In genomic region chr1:86537928-86538695, GRCh38 we compare ENCODE assay signal across 21 cellular contexts. TPM values are rescaled to one million over a fixed set of nuclear protein-coding genes. Genes with fewer than 3 reads are reported as not detected.
DNase-seq lines count a peak whose midpoint lies in the region; ATAC-seq, FAIRE-seq and TF ChIP-seq lines count a peak whose summit lies in the region.
"Had no signal": no experiment of that assay in that cellular context is flagged by ENCODE, and none has a peak within 500 bp of the region (broad histone marks: within the 10 kb centered on the region; RNA-seq: fewer than 3 reads in every experiment).

No MANE protein-coding gene starts in this region.

- H3K27ac ChIP-seq in transverse colon = peak overlapping the region; percentile 36 to 72 (median 52)
- H3K27ac ChIP-seq: KMS-11, PC-9 had no signal

- H3K36me3 ChIP-seq in bronchial epithelial cell (ENCODE audit: control insufficient read depth, insufficient read depth, low read length) (no peaks in the 10 kb centered on the region), transverse colon (no peaks in the 10 kb centered on the region)

- no peak for TF ChIP-seq EP300 in transverse colon (IDR thresholded peaks at IDR 0.05; ENCODE audit: low read depth)

- H3K9me3 Mint-ChIP-seq in stimulated activated memory B cell treated with anti-CD40 and anti-IgM and Interleukin-4, amounts not matched to agents 10 μg/mL and 1 μg/mL and 100 μg/mL, for 72 hours = no peaks in the 10 kb centered on the region
- H3K9me3 Mint-ChIP-seq: CD4-positive, alpha-beta T cell had no signal

- H3K27ac Mint-ChIP-seq in stimulated activated memory B cell treated with anti-CD40 and anti-IgM and Interleukin-4, amounts not matched to agents 10 μg/mL and 1 μg/mL and 100 μg/mL, for 72 hours = no peak overlapping the region
- H3K27ac Mint-ChIP-seq: CD4-positive, alpha-beta T cell had no signal

- H3K36me3 Mint-ChIP-seq in stimulated activated memory B cell treated with anti-CD40 and anti-IgM and Interleukin-4, amounts not matched to agents 10 μg/mL and 1 μg/mL and 100 μg/mL, for 72 hours = no peaks in the 10 kb centered on the region

- TF ChIP-seq CTCF in bronchial epithelial cell (IDR thresholded peaks at IDR 0.05; ENCODE audit: insufficient read depth, low read length, severe bottlenecking) (no peak), transverse colon (IDR thresholded peaks at IDR 0.05) (no peak)

- H3K27me3 ChIP-seq in bronchial epithelial cell (ENCODE audit: control insufficient read depth, insufficient read depth, low read length) (no peaks in the 10 kb centered on the region), transverse colon (no peaks in the 10 kb centered on the region)

- TF ChIP-seq POLR2A in transverse colon (IDR thresholded peaks at IDR 0.05) = no peak

- H3K4me1 Mint-ChIP-seq in stimulated activated memory B cell treated with anti-CD40 and anti-IgM and Interleukin-4, amounts not matched to agents 10 μg/mL and 1 μg/mL and 100 μg/mL, for 72 hours = no peaks in the 10 kb centered on the region

- no peak for FAIRE-seq in bronchial epithelial cell (lab: Jason Lieb, UNC)
- FAIRE-seq: A204.1, GM12892, GM18507 had no signal

- H3K4me3 ChIP-seq in bronchial epithelial cell (ENCODE audit: low read depth, low read length) = no peak overlapping the region
- no peak overlapping the region for H3K4me3 ChIP-seq in transverse colon
- H3K4me3 ChIP-seq: PC-9 had no signal

- intact Hi-C loops in transverse colon (cut with DNase I; ENCODE audit: low total_unique reads) = loop anchor here (5.0 kb wide), 1 partner anchor 974 kb away; no protein-coding TSS in a partner anchor

- WGBS in transverse colon (ENCODE audit: low coverage in 1 of 2), 2 donors = 25 to 34% methylated on average over 4 of the region's 4 CpGs

- no peaks in the 10 kb centered on the region for H3K9me3 ChIP-seq in transverse colon
- H3K9me3 ChIP-seq: Caco-2 had no signal

- in situ Hi-C loops in transverse colon (cut with MboI; ENCODE audit: low pct_ligation_motif_present in 1 of 4, low pct_unique_long_range_greater_than_20kb in 1 of 4, low sequenced_read_pairs in 3 of 4) = no loop called here

- H3K27me3 Mint-ChIP-seq in stimulated activated memory B cell treated with anti-CD40 and anti-IgM and Interleukin-4, amounts not matched to agents 10 μg/mL and 1 μg/mL and 100 μg/mL, for 72 hours = peaks cover 28% of the 10 kb centered on the region

- DNase-seq in ELR (ENCODE audit: low read depth) (peak; percentile 43), bronchial epithelial cell (ENCODE audit: low read depth) (peak; percentile 39), iris pigment epithelial cell (ENCODE audit: low read depth) (peak; percentile 10), transverse colon (no peak)
- DNase-seq in effector CD8-positive, alpha-beta T cell (lab: John Stamatoyannopoulos, UW) = no peak
- DNase-seq in activated effector memory CD4-positive, alpha-beta T cell treated with anti-CD3 and anti-CD28 coated beads, Interleukin-2, amount 50 U/mL, for 16 hours = no peak
- DNase-seq: Caco-2; CD4-positive, alpha-beta T cell; DMS153; NCI-H1417 treated with DMSO at 0.1 percent for 48 hours; NCI-H187 treated with DMSO at 0.1 percent for 48 hours; NCI-H2227 treated with DMSO at 0.1 percent for 48 hours; NCI-H510A treated with DMSO at 0.1 percent for 48 hours; NCI-H774; PC-9 had no signal

- ATAC-seq in stimulated activated memory B cell treated with anti-CD40 and anti-IgM and Interleukin-4, amounts not matched to agents 10 μg/mL and 1 μg/mL and 100 μg/mL, for 72 hours = no peak

- H3K4me1 ChIP-seq in transverse colon = peaks cover 0 to 24% (median 13%) of the 10 kb centered on the region in 4 donors
- H3K4me1 ChIP-seq: Caco-2 had no signal

- no peak overlapping the region for H3K4me3 Mint-ChIP-seq in stimulated activated memory B cell treated with anti-CD40 and anti-IgM and Interleukin-4, amounts not matched to agents 10 μg/mL and 1 μg/mL and 100 μg/mL, for 72 hours
- H3K4me3 Mint-ChIP-seq: CD4-positive, alpha-beta T cell had no signal

RNA-seq across cellular contexts. Expression of gene CLCA4, which starts 8.8 kb away (rescaled TPM):
- 12.1 and 45.8 TPM in 2 replicates for total RNA-seq in bronchial epithelial cell
- 1,000 to 10,000 TPM in 2 of 4 donors, 100 to 1,000 TPM in 1, under 1 TPM in 1; 0.40 to 1,312 (median 849) TPM for total RNA-seq in transverse colon
- total RNA-seq: Caco-2; CD4-positive, alpha-beta T cell; H4; PC-9 had no signal

Comparison
In these comparisons a context has a peak if more than half of its experiments do, and no peak if none do; other contexts are left out.
1. DNase-seq: peak in ELR (single experiment), bronchial epithelial cell (single experiment) and iris pigment epithelial cell (single experiment); none in transverse colon (single experiment), effector CD8-positive, alpha-beta T cell (single experiment) and activated effector memory CD4-positive, alpha-beta T cell treated with anti-CD3 and anti-CD28 coated beads, Interleukin-2, amount 50 U/mL, for 16 hours (single experiment).